Comparison of ENCODE assay signal across 9 cellular contexts in genomic region chrX:151680805-151681204, GRCh38. TPM values are rescaled to one million over a fixed set of nuclear protein-coding genes. Genes with fewer than 3 reads are reported as not detected.
DNase-seq lines count a peak whose midpoint lies in the region; ATAC-seq and TF ChIP-seq lines count a peak whose summit lies in the region.
"Had no signal": no experiment of that assay in that cellular context is flagged by ENCODE, and none has a peak within 500 bp of the region (broad histone marks: within the 10 kb centered on the region; RNA-seq: fewer than 3 reads in every experiment).

No MANE protein-coding gene starts in this region.

- H3K4me1 ChIP-seq in stomach = no peaks in the 10 kb centered on the region

- no peaks in the 10 kb centered on the region for H3K4me1 Mint-ChIP-seq in activated B cell treated with CpG ODN at 0.5 μM for 24 hours

- no peak overlapping the region for H3K4me3 Mint-ChIP-seq in activated B cell treated with CpG ODN at 0.5 μM for 24 hours

- no peak for TF ChIP-seq POLR2A in stomach (IDR thresholded peaks at IDR 0.05)

- H3K27me3 Mint-ChIP-seq in activated B cell treated with CpG ODN at 0.5 μM for 24 hours = no peaks in the 10 kb centered on the region

- POLR2A ChIA-PET in activated B cell treated with CpG ODN at 0.5 μM for 24 hours (lab: Charles Lee) = no interaction called here

- H3K27ac Mint-ChIP-seq in activated B cell treated with CpG ODN at 0.5 μM for 24 hours = no peak overlapping the region

- H3K36me3 Mint-ChIP-seq in activated B cell treated with CpG ODN at 0.5 μM for 24 hours (ENCODE audit: low read depth) = no peaks in the 10 kb centered on the region

- no peak overlapping the region for H3K27ac ChIP-seq in stomach

- no peaks in the 10 kb centered on the region for H3K9me3 ChIP-seq in stomach

- 37 to 48% (median 39%) methylated on average over 3 to 4 of the region's 4 CpGs for WGBS in stomach, 5 donors

- TF ChIP-seq CTCF in activated B cell treated with CpG ODN at 0.5 μM for 24 hours (IDR thresholded peaks at IDR 0.05) = no peak
- peak; percentile 64 for TF ChIP-seq CTCF in choroid plexus epithelial cell (conservative IDR thresholded peaks at IDR 0.05; ENCODE audit: low read depth, low read length)
- peak in 5 of 7 experiments; percentile 25 to 55 (median 47) for TF ChIP-seq CTCF in stomach (IDR thresholded peaks at IDR 0.05)

- no peak overlapping the region for H3K4me3 ChIP-seq in choroid plexus epithelial cell (ENCODE audit: low read depth, low read length)
- no peak overlapping the region for H3K4me3 ChIP-seq in stomach

- no peaks in the 10 kb centered on the region for H3K36me3 ChIP-seq in stomach

- ATAC-seq in GM21423 (IDR thresholded peaks at IDR 0.05; ENCODE audit: unreplicated experiment) (peak; percentile 83), activated B cell treated with CpG ODN at 0.5 μM for 24 hours (ENCODE audit: low read depth) (no peak)

- CTCF ChIA-PET in activated B cell treated with CpG ODN at 0.5 μM for 24 hours (lab: Charles Lee) = interaction anchor here (1.2 kb wide), 1 partner anchor 531 kb away, joined by 3 read pairs; no protein-coding TSS in a partner anchor

- H3K27me3 ChIP-seq in stomach = no peaks in the 10 kb centered on the region

- DNase-seq in ELF-1 (ENCODE audit: low read depth, low spot score) (peak; percentile 80), LoVo (ENCODE audit: low spot score) (peak; percentile 12), activated B cell treated with CpG ODN at 0.5 μM for 24 hours (peak; percentile 15), choroid plexus epithelial cell (ENCODE audit: low read depth) (peak; percentile 39), mucosa of gallbladder (ENCODE audit: low spot score) (peak; percentile 29), stomach (peak; percentile 55), cerebellar nuclear complex (lab: John Stamatoyannopoulos, UW) (no peak)

- TF ChIP-seq EP300 in stomach (IDR thresholded peaks at IDR 0.05) = no peak

- no peaks in the 10 kb centered on the region for H3K9me3 Mint-ChIP-seq in activated B cell treated with CpG ODN at 0.5 μM for 24 hours

- intact Hi-C loops in activated B cell treated with CpG ODN at 0.5 μM for 24 hours (cut with micrococcal nuclease) = loop anchor here (5.0 kb wide), 1 partner anchor 909 kb away; no protein-coding TSS in a partner anchor
- intact Hi-C loops in stomach (cut with DNase I; ENCODE audit: low total_unique reads) = no loop called here

RNA-seq across cellular contexts. Expression of gene PRRG3, which starts 14.5 kb away (rescaled TPM):
- total RNA-seq in activated B cell treated with CpG ODN at 0.5 μM for 24 hours (not detected in 2 replicates), mucosa of gallbladder (0.46 TPM), stomach (1 to 10 TPM in 1 of 5 donors, under 1 TPM in 1, not detected in 3; 0.14 to 7.3 TPM)
- polyA plus RNA-seq in stomach = under 1 TPM; 0.10 to 0.15 (median 0.12) TPM

RNA-seq across cellular contexts. Expression of gene FATE1, which starts 35.0 kb away (rescaled TPM):
- total RNA-seq in activated B cell treated with CpG ODN at 0.5 μM for 24 hours (not detected in 2 replicates), mucosa of gallbladder (0.52 TPM), stomach (not detected)
- under 1 TPM in 1 of 3 donors, not detected in 2; 0.31 TPM for polyA plus RNA-seq in stomach
- polyA plus RNA-seq: esophagus had no signal

RNA-seq across cellular contexts. Expression of gene CNGA2, which starts 53.7 kb away (rescaled TPM):
- total RNA-seq in activated B cell treated with CpG ODN at 0.5 μM for 24 hours (not detected in 2 replicates), mucosa of gallbladder (not detected), stomach (not detected)
- polyA plus RNA-seq in stomach = not detected
- polyA plus RNA-seq: esophagus had no signal

Comparison
In these comparisons a context has a peak if more than half of its experiments do, and no peak if none do; other contexts are left out.
1. DNase-seq: peak in ELF-1 (single experiment), LoVo (single experiment), activated B cell treated with CpG ODN at 0.5 μM for 24 hours (single experiment), choroid plexus epithelial cell (single experiment), mucosa of gallbladder (single experiment) and stomach (single experiment); none in cerebellar nuclear complex (0 of 2).